In the genomic region with DNA sequence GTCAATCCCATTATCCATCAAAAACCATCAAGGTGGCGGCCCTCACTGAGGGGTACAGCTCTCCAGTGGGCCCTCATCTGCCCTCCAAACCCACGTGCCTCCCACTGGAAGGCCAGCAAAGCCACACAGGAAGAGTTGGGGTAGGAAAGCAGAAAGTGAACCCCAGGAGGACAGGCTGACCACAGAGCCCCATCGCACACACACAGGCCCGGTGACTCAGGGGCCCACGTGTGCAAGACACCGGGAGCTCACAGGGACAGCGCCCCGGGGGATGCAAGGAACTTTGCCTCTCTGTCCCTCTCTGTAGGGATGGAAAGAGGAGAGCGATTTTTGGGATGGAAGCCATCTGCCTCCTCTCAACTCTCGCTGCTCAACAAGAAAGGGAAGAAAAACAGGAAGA, we compare ENCODE assay signal across 7 cellular contexts.
DNase-seq lines count a peak whose midpoint lies in the region; ATAC-seq and TF ChIP-seq lines count a peak whose summit lies in the region.
"Not testable (repeated sequence)": the region's sequence is repeated elsewhere in the genome, so short reads cannot be mapped to it uniquely, and the experiment has no call there.

No MANE protein-coding gene starts in this region.

- H3F3A ChIP-seq in smooth muscle cell (ENCODE audit: low read depth): not testable (repeated sequence)

- CTCF ChIA-PET in activated CD4-positive, alpha-beta memory T cell treated with anti-CD3 and anti-CD28 coated beads, Interleukin-2, amount 10 ng/mL, durations not matched to agents 7 days and 5 days (lab: Charles Lee): not testable (repeated sequence)

- DNase-seq in Daoy (ENCODE audit: low read depth) (peak; percentile 32), RPMI7951 (ENCODE audit: low read depth) (peak; percentile 57)
- not testable (repeated sequence) for DNase-seq in activated CD4-positive, alpha-beta memory T cell treated with anti-CD3 and anti-CD28 coated beads, Interleukin-2, amount 10 ng/mL, durations not matched to agents 7 days and 5 days; activated naive CD8-positive, alpha-beta T cell treated with anti-CD3 and anti-CD28 coated beads, Interleukin-2, amount 10 ng/mL, durations not matched to agents 7 days and 5 days; esophagus muscularis mucosa (ENCODE audit: extremely low spot score); natural killer cell; smooth muscle cell (lab: John Stamatoyannopoulos, UW; ENCODE audit: unreplicated experiment)

- peak overlapping the region; percentile 98 for H3K4me2 ChIP-seq in smooth muscle cell

- H3K4me3 Mint-ChIP-seq in activated CD4-positive, alpha-beta memory T cell treated with anti-CD3 and anti-CD28 coated beads, Interleukin-2, amount 10 ng/mL, durations not matched to agents 7 days and 5 days: peak overlapping the region; percentile 17
- peak overlapping the region; percentile 65 for H3K4me3 Mint-ChIP-seq in activated naive CD8-positive, alpha-beta T cell treated with anti-CD3 and anti-CD28 coated beads, Interleukin-2, amount 10 ng/mL, durations not matched to agents 7 days and 5 days
- H3K4me3 Mint-ChIP-seq in natural killer cell: peak overlapping the region; percentile 84

- WGBS in esophagus muscularis mucosa: 81% methylated on average over 5 of the region's 10 CpGs
- 49% methylated on average over 10 of the region's 10 CpGs for WGBS in smooth muscle cell (ENCODE audit: low lambda C conversion rate)

- not testable (repeated sequence) for TF ChIP-seq CTCF in esophagus muscularis mucosa (IDR thresholded peaks at IDR 0.05); natural killer cell (IDR thresholded peaks at IDR 0.05); smooth muscle cell (IDR thresholded peaks at IDR 0.05; ENCODE audit: borderline replicate concordance, insufficient read depth, poor library complexity, severe bottlenecking)

- TF ChIP-seq EP300 in esophagus muscularis mucosa (IDR thresholded peaks at IDR 0.05): not testable (repeated sequence)

- H3K27me3 Mint-ChIP-seq in activated CD4-positive, alpha-beta memory T cell treated with anti-CD3 and anti-CD28 coated beads, Interleukin-2, amount 10 ng/mL, durations not matched to agents 7 days and 5 days: peaks cover 15% of the 10 kb centered on the region
- peaks cover 22% of the 10 kb centered on the region for H3K27me3 Mint-ChIP-seq in activated naive CD8-positive, alpha-beta T cell treated with anti-CD3 and anti-CD28 coated beads, Interleukin-2, amount 10 ng/mL, durations not matched to agents 7 days and 5 days
- peaks cover 19 to 23% of the 10 kb centered on the region in 2 donors for H3K27me3 Mint-ChIP-seq in natural killer cell (ENCODE audit: low read depth in 2 of 2)

- POLR2A ChIA-PET in activated CD4-positive, alpha-beta memory T cell treated with anti-CD3 and anti-CD28 coated beads, Interleukin-2, amount 10 ng/mL, durations not matched to agents 7 days and 5 days (lab: Charles Lee); activated naive CD8-positive, alpha-beta T cell treated with anti-CD3 and anti-CD28 coated beads, Interleukin-2, amount 10 ng/mL, durations not matched to agents 7 days and 5 days (lab: Charles Lee): not testable (repeated sequence)

- H3K27ac ChIP-seq in esophagus muscularis mucosa (replicated peaks in 1 of 4); smooth muscle cell (ENCODE audit: low read depth): not testable (repeated sequence)

- peaks cover 6 to 15% (median 12%) of the 10 kb centered on the region in 4 donors for H3K4me1 ChIP-seq in esophagus muscularis mucosa
- H3K4me1 ChIP-seq in smooth muscle cell (ENCODE audit: low read depth): not testable (repeated sequence)

- H3K27ac Mint-ChIP-seq in activated CD4-positive, alpha-beta memory T cell treated with anti-CD3 and anti-CD28 coated beads, Interleukin-2, amount 10 ng/mL, durations not matched to agents 7 days and 5 days; activated naive CD8-positive, alpha-beta T cell treated with anti-CD3 and anti-CD28 coated beads, Interleukin-2, amount 10 ng/mL, durations not matched to agents 7 days and 5 days: not testable (repeated sequence)
- H3K27ac Mint-ChIP-seq in natural killer cell: peak overlapping the region in 1 of 2 donors; percentile 71

- H3K36me3 ChIP-seq in esophagus muscularis mucosa; smooth muscle cell (ENCODE audit: low read depth): not testable (repeated sequence)

- not testable (repeated sequence) for ATAC-seq in activated naive CD8-positive, alpha-beta T cell treated with anti-CD3 and anti-CD28 coated beads, Interleukin-2, amount 10 ng/mL, durations not matched to agents 7 days and 5 days (ENCODE audit: low read depth); natural killer cell

- not testable (repeated sequence) for H3K36me3 Mint-ChIP-seq in activated CD4-positive, alpha-beta memory T cell treated with anti-CD3 and anti-CD28 coated beads, Interleukin-2, amount 10 ng/mL, durations not matched to agents 7 days and 5 days (ENCODE audit: low read depth); activated naive CD8-positive, alpha-beta T cell treated with anti-CD3 and anti-CD28 coated beads, Interleukin-2, amount 10 ng/mL, durations not matched to agents 7 days and 5 days; natural killer cell

- intact Hi-C loops in esophagus muscularis mucosa (cut with DNase I); natural killer cell (cut with micrococcal nuclease): not testable (repeated sequence)

- H3K9me3 ChIP-seq in esophagus muscularis mucosa; smooth muscle cell (replicated peaks; ENCODE audit: low read depth): not testable (repeated sequence)

- H2AFZ ChIP-seq in smooth muscle cell (ENCODE audit: low read depth): not testable (repeated sequence)

- H3K9me3 Mint-ChIP-seq in activated CD4-positive, alpha-beta memory T cell treated with anti-CD3 and anti-CD28 coated beads, Interleukin-2, amount 10 ng/mL, durations not matched to agents 7 days and 5 days; activated naive CD8-positive, alpha-beta T cell treated with anti-CD3 and anti-CD28 coated beads, Interleukin-2, amount 10 ng/mL, durations not matched to agents 7 days and 5 days; natural killer cell: not testable (repeated sequence)

- not testable (repeated sequence) for TF ChIP-seq POLR2A in esophagus muscularis mucosa (IDR thresholded peaks at IDR 0.05; ENCODE audit: low read depth)

- H3K27me3 ChIP-seq in esophagus muscularis mucosa (peaks cover 0 to 33% (median 0%) of the 10 kb centered on the region in 4 donors), smooth muscle cell (ENCODE audit: low read depth) (peaks cover 23% of the 10 kb centered on the region)

- peak overlapping the region in 3 of 4 donors; percentile 60 to 65 (median 63) for H3K4me3 ChIP-seq in esophagus muscularis mucosa
- peak overlapping the region; percentile 69 for H3K4me3 ChIP-seq in smooth muscle cell

- not testable (repeated sequence) for H4K20me1 ChIP-seq in smooth muscle cell (ENCODE audit: low read depth)

- H3K4me1 Mint-ChIP-seq in activated CD4-positive, alpha-beta memory T cell treated with anti-CD3 and anti-CD28 coated beads, Interleukin-2, amount 10 ng/mL, durations not matched to agents 7 days and 5 days; activated naive CD8-positive, alpha-beta T cell treated with anti-CD3 and anti-CD28 coated beads, Interleukin-2, amount 10 ng/mL, durations not matched to agents 7 days and 5 days: not testable (repeated sequence)
- H3K4me1 Mint-ChIP-seq in natural killer cell: peaks cover 7 to 17% of the 10 kb centered on the region in 2 donors

- not testable (repeated sequence) for H3K9ac ChIP-seq in smooth muscle cell (ENCODE audit: low read depth)

- H3K79me2 ChIP-seq in smooth muscle cell (ENCODE audit: low read depth): not testable (repeated sequence)

Comparison
In these comparisons a context has a peak if more than half of its experiments do, and no peak if none do; other contexts are left out.
1. H3K4me3 Mint-ChIP-seq: peak in every context shown above with its lines; median percentile 84 in natural killer cell; 65 in activated naive CD8-positive, alpha-beta T cell treated with anti-CD3 and anti-CD28 coated beads, Interleukin-2, amount 10 ng/mL, durations not matched to agents 7 days and 5 days; 17 in activated CD4-positive, alpha-beta memory T cell treated with anti-CD3 and anti-CD28 coated beads, Interleukin-2, amount 10 ng/mL, durations not matched to agents 7 days and 5 days.